Comparison of ENCODE assay signal across 20 cellular contexts in the genomic region with DNA sequence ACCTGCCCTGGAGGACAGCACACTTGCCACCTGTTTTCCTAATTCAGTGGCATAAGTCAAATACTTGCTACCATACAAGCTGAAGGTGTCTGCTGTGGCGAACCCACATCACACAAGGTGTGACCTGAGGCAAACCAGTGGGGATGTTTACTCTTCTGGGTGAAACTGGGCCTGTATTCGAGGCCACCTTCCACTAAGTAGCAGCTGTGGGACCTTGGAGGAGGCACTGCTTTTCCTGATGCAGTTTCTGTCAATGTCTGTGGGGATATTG.
"Had no signal": no experiment of that assay in that cellular context is flagged by ENCODE, and none has a peak within 500 bp of the region (broad histone marks: within the 10 kb centered on the region; RNA-seq: fewer than 3 reads in every experiment).

No MANE protein-coding gene starts in this region.

- H3K27ac Mint-ChIP-seq: memory B cell; naive thymus-derived CD4-positive, alpha-beta T cell; natural killer cell treated with Interleukin-12 subunit alpha and Interleukin-12 subunit beta and Interleukin-15 and Interleukin-18, amount 100 ng/mL, for 72 hours; stimulated activated memory B cell treated with anti-CD40 and anti-IgM and Interleukin-4, amounts not matched to agents 10 μg/mL and 1 μg/mL and 100 μg/mL, for 72 hours; stimulated activated naive CD8-positive, alpha-beta T cell treated with anti-CD3 and anti-CD28 coated beads, Interleukin-15, amount 100 ng/mL, for 72 hours; type B pancreatic cell had no signal

- H3K4me3 Mint-ChIP-seq: memory B cell; naive thymus-derived CD4-positive, alpha-beta T cell; natural killer cell treated with Interleukin-12 subunit alpha and Interleukin-12 subunit beta and Interleukin-15 and Interleukin-18, amount 100 ng/mL, for 72 hours; stimulated activated memory B cell treated with anti-CD40 and anti-IgM and Interleukin-4, amounts not matched to agents 10 μg/mL and 1 μg/mL and 100 μg/mL, for 72 hours; stimulated activated naive CD8-positive, alpha-beta T cell treated with anti-CD3 and anti-CD28 coated beads, Interleukin-15, amount 100 ng/mL, for 72 hours; type B pancreatic cell had no signal

- H3K9me3 Mint-ChIP-seq: memory B cell; natural killer cell treated with Interleukin-12 subunit alpha and Interleukin-12 subunit beta and Interleukin-15 and Interleukin-18, amount 100 ng/mL, for 72 hours; stimulated activated memory B cell treated with anti-CD40 and anti-IgM and Interleukin-4, amounts not matched to agents 10 μg/mL and 1 μg/mL and 100 μg/mL, for 72 hours; stimulated activated naive CD8-positive, alpha-beta T cell treated with anti-CD3 and anti-CD28 coated beads, Interleukin-15, amount 100 ng/mL, for 72 hours; type B pancreatic cell had no signal

- H3K36me3 Mint-ChIP-seq: memory B cell; naive thymus-derived CD4-positive, alpha-beta T cell; natural killer cell treated with Interleukin-12 subunit alpha and Interleukin-12 subunit beta and Interleukin-15 and Interleukin-18, amount 100 ng/mL, for 72 hours; stimulated activated memory B cell treated with anti-CD40 and anti-IgM and Interleukin-4, amounts not matched to agents 10 μg/mL and 1 μg/mL and 100 μg/mL, for 72 hours; type B pancreatic cell had no signal

- H3K4me1 Mint-ChIP-seq: memory B cell; stimulated activated memory B cell treated with anti-CD40 and anti-IgM and Interleukin-4, amounts not matched to agents 10 μg/mL and 1 μg/mL and 100 μg/mL, for 72 hours; stimulated activated naive CD8-positive, alpha-beta T cell treated with anti-CD3 and anti-CD28 coated beads, Interleukin-15, amount 100 ng/mL, for 72 hours had no signal

- ATAC-seq: left cardiac atrium; left lobe of liver; left ventricle myocardium superior; mucosa of descending colon; naive thymus-derived CD4-positive, alpha-beta T cell; natural killer cell treated with Interleukin-12 subunit alpha and Interleukin-12 subunit beta and Interleukin-15 and Interleukin-18, amount 100 ng/mL, for 72 hours; right lobe of liver; stimulated activated memory B cell treated with anti-CD40 and anti-IgM and Interleukin-4, amounts not matched to agents 10 μg/mL and 1 μg/mL and 100 μg/mL, for 72 hours; stimulated activated naive CD8-positive, alpha-beta T cell treated with anti-CD3 and anti-CD28 coated beads, Interleukin-15, amount 100 ng/mL, for 72 hours had no signal

- H3K27me3 Mint-ChIP-seq: memory B cell; natural killer cell treated with Interleukin-12 subunit alpha and Interleukin-12 subunit beta and Interleukin-15 and Interleukin-18, amount 100 ng/mL, for 72 hours had no signal

- DNase-seq: kidney glomerular epithelial cell; left cardiac atrium; midbrain; mucosa of descending colon; naive thymus-derived CD4-positive, alpha-beta T cell; nucleus accumbens; stimulated activated CD4-positive, alpha-beta T cell treated with anti-CD3 and anti-CD28 coated beads, Interleukin-1b, Interleukin-23, amount 100 ng/mL, for 48 hours; stimulated activated CD4-positive, alpha-beta T cell treated with anti-CD3 and anti-CD28 coated beads, Interleukin-2, amount 100 ng/mL, for 48 hours; stimulated activated CD4-positive, alpha-beta T cell treated with anti-CD3 and anti-CD28 coated beads, Interleukin-4, amount 100 ng/mL, for 4 hours; stimulated activated CD8-positive, alpha-beta memory T cell treated with anti-CD3 and anti-CD28 coated beads, Interleukin-4, amount 100 ng/mL, for 48 hours; stimulated activated naive CD4-positive, alpha-beta T cell treated with Interleukin-2 at 50 U/mL for 16 hours; stimulated activated naive CD8-positive, alpha-beta T cell treated with anti-CD3 and anti-CD28 coated beads, Interleukin-15, amount 100 ng/mL, for 72 hours; substantia nigra had no signal
